Comparison of ENCODE assay signal across 8 cellular contexts in genomic region chr6:30885481-30885998, GRCh38. TPM values are rescaled to one million over a fixed set of nuclear protein-coding genes. Genes with fewer than 3 reads are reported as not detected.
DNase-seq lines count a peak whose midpoint lies in the region; ATAC-seq and TF ChIP-seq lines count a peak whose summit lies in the region.

No MANE protein-coding gene starts in this region.

- H3K27me3 Mint-ChIP-seq in central memory CD8-positive, alpha-beta T cell = no peaks in the 10 kb centered on the region
- no peaks in the 10 kb centered on the region for H3K27me3 Mint-ChIP-seq in type B pancreatic cell

- peak overlapping the region; percentile 60 for H2BK5ac ChIP-seq in mesenchymal stem cell (ENCODE audit: low read depth, low read length, poor library complexity, severe bottlenecking)

- peak overlapping the region; percentile 64 for H3K27ac Mint-ChIP-seq in central memory CD8-positive, alpha-beta T cell (ENCODE audit: low read depth)
- peak overlapping the region; percentile 99 for H3K27ac Mint-ChIP-seq in type B pancreatic cell

- ATAC-seq in central memory CD8-positive, alpha-beta T cell (replicated peaks; ENCODE audit: extremely low read depth, poor library complexity, severe bottlenecking) = no peak
- ATAC-seq in HG02798 (IDR thresholded peaks at IDR 0.05; ENCODE audit: poor library complexity, unreplicated experiment) = no peak

- no peak overlapping the region for H2BK120ac ChIP-seq in mesenchymal stem cell (ENCODE audit: low read depth, low read length)

- H3K36me3 Mint-ChIP-seq in central memory CD8-positive, alpha-beta T cell (ENCODE audit: insufficient read depth) = peaks cover 2% of the 10 kb centered on the region
- H3K36me3 Mint-ChIP-seq in type B pancreatic cell = peaks cover 15% of the 10 kb centered on the region

- H3K9me3 Mint-ChIP-seq in central memory CD8-positive, alpha-beta T cell = no peaks in the 10 kb centered on the region
- no peaks in the 10 kb centered on the region for H3K9me3 Mint-ChIP-seq in type B pancreatic cell

- peak overlapping the region; percentile 70 to 87 for H3K4me3 ChIP-seq in mesenchymal stem cell (ENCODE audit: insufficient read depth in 1 of 2, low read depth in 1 of 2, low read length in 2 of 2)

- whole genome bisulfite sequencing in mesenchymal stem cell = 36% methylated on average over 7 of the region's 7 CpGs

- H3K4me1 ChIP-seq in mesenchymal stem cell (ENCODE audit: control insufficient read depth, insufficient read depth, low read depth, low read length) = peaks cover 67% of the 10 kb centered on the region

- H2BK12ac ChIP-seq in mesenchymal stem cell (ENCODE audit: low read length in 2 of 2) = peak overlapping the region; percentile 69 to 91

- H3K18ac ChIP-seq in mesenchymal stem cell (ENCODE audit: low read depth in 1 of 2, low read length in 2 of 2) = peak overlapping the region in 1 of 2 experiments; percentile 84

- H2BK15ac ChIP-seq in mesenchymal stem cell (ENCODE audit: low read depth, poor library complexity, severe bottlenecking) = no peak overlapping the region

- H3K4me2 ChIP-seq in mesenchymal stem cell (ENCODE audit: low read length, poor library complexity, severe bottlenecking) = peak overlapping the region; percentile 97

- no peaks in the 10 kb centered on the region for H3K27me3 ChIP-seq in mesenchymal stem cell (ENCODE audit: control insufficient read depth in 1 of 2, insufficient read depth in 1 of 2, low read length in 2 of 2)

- H3K9ac ChIP-seq in mesenchymal stem cell (ENCODE audit: low read length) = peak overlapping the region; percentile 69

- DNase-seq in NCI-H1092 treated with DMSO at 0.1 percent for 48 hours (lab: John Stamatoyannopoulos, UW) (peak; percentile 1), NCI-H1092 (lab: John Stamatoyannopoulos, UW) (no peak), NCI-H69 (lab: John Stamatoyannopoulos, UW) (peak; percentile 86), mesenchymal stem cell (peak; percentile 47), type B pancreatic cell (ENCODE audit: extremely low spot score, unreplicated experiment) (no peak), amniotic stem cell (lab: John Stamatoyannopoulos, UW) (no peak)
- DNase-seq in central memory CD8-positive, alpha-beta T cell (ENCODE audit: low spot score in 2 of 2) = no peak

- peak overlapping the region; percentile 32 for H2AFZ ChIP-seq in mesenchymal stem cell (ENCODE audit: low read depth, low read length)

- peaks cover 11% of the 10 kb centered on the region for H3K79me1 ChIP-seq in mesenchymal stem cell (replicated peaks; ENCODE audit: low read length, poor library complexity, severe bottlenecking)

- no peak for TF ChIP-seq CTCF in type B pancreatic cell (conservative IDR thresholded peaks at IDR 0.05)

- H3K36me3 ChIP-seq in mesenchymal stem cell (ENCODE audit: control insufficient read depth in 1 of 2, insufficient read depth in 2 of 2, low read depth in 1 of 2, low read length in 2 of 2) = peaks cover 4 to 20% of the 10 kb centered on the region in 2 experiments

- peak overlapping the region in 1 of 2 experiments; percentile 85 for H3K23ac ChIP-seq in mesenchymal stem cell (ENCODE audit: low read length in 2 of 2)

- H3K4me1 Mint-ChIP-seq in central memory CD8-positive, alpha-beta T cell = peaks cover 31% of the 10 kb centered on the region
- peaks cover 63% of the 10 kb centered on the region for H3K4me1 Mint-ChIP-seq in type B pancreatic cell (ENCODE audit: unreplicated experiment)

- H2AK5ac ChIP-seq in mesenchymal stem cell (ENCODE audit: low read length, severe bottlenecking) = peak overlapping the region; percentile 47

- H4K8ac ChIP-seq in mesenchymal stem cell (ENCODE audit: low read length) = peak overlapping the region; percentile 59

- H4K91ac ChIP-seq in mesenchymal stem cell (ENCODE audit: low read length) = peak overlapping the region; percentile 31

- no peaks in the 10 kb centered on the region for H3K9me3 ChIP-seq in mesenchymal stem cell (ENCODE audit: control insufficient read depth, low read length)

- peak overlapping the region in 1 of 2 experiments; percentile 73 for H3K4ac ChIP-seq in mesenchymal stem cell (ENCODE audit: low read depth in 1 of 2, low read length in 2 of 2)

- H3K14ac ChIP-seq in mesenchymal stem cell (ENCODE audit: low read length in 2 of 2) = peak overlapping the region in 1 of 2 experiments; percentile 92

- peak overlapping the region; percentile 92 for H3K27ac ChIP-seq in mesenchymal stem cell (ENCODE audit: low read length, poor library complexity, severe bottlenecking)

- peak overlapping the region; percentile 79 for H3K4me3 Mint-ChIP-seq in central memory CD8-positive, alpha-beta T cell
- H3K4me3 Mint-ChIP-seq in type B pancreatic cell = peak overlapping the region; percentile 93

RNA-seq across cellular contexts. Expression of gene DDR1, which starts 1.2 kb away (rescaled TPM):
- 20.0 TPM for polyA plus RNA-seq in mesenchymal stem cell (2013, experiment 1 of 2)
- 21.0 TPM for polyA plus RNA-seq in mesenchymal stem cell (2013, experiment 2 of 2)
- total RNA-seq in type B pancreatic cell (ENCODE audit: low replicate concordance) = 197 and 315 TPM in 2 replicates

RNA-seq across cellular contexts. Expression of gene GTF2H4, which starts 22.5 kb away (rescaled TPM):
- 23.5 TPM for polyA plus RNA-seq in mesenchymal stem cell (2013, experiment 1 of 2)
- polyA plus RNA-seq in mesenchymal stem cell (2013, experiment 2 of 2) = 24.5 TPM
- total RNA-seq in type B pancreatic cell (ENCODE audit: low replicate concordance) = 40.8 and 78.7 TPM in 2 replicates

RNA-seq across cellular contexts. Expression of gene VARS2, which starts 28.5 kb away (rescaled TPM):
- polyA plus RNA-seq in mesenchymal stem cell (2013, experiment 1 of 2) = 5.1 TPM
- polyA plus RNA-seq in mesenchymal stem cell (2013, experiment 2 of 2) = 4.7 TPM
- 43.8 and 79.4 TPM in 2 replicates for total RNA-seq in type B pancreatic cell (ENCODE audit: low replicate concordance)

RNA-seq across cellular contexts. Expression of gene SFTA2, which starts 46.4 kb away (rescaled TPM):
- not detected for polyA plus RNA-seq in mesenchymal stem cell (2013, experiment 1 of 2)
- not detected for polyA plus RNA-seq in mesenchymal stem cell (2013, experiment 2 of 2)
- 2.7 and 3.6 TPM in 2 replicates for total RNA-seq in type B pancreatic cell (ENCODE audit: low replicate concordance)

RNA-seq across cellular contexts. Expression of gene MUCL3, which starts 55.2 kb away (rescaled TPM):
- polyA plus RNA-seq in mesenchymal stem cell (2013, experiment 1 of 2) = not detected
- polyA plus RNA-seq in mesenchymal stem cell (2013, experiment 2 of 2) = not detected
- total RNA-seq in type B pancreatic cell (ENCODE audit: low replicate concordance) = 0.31 and 3.5 TPM in 2 replicates

Comparison
In these comparisons a context has a peak if more than half of its experiments do, and no peak if none do; other contexts are left out.
1. DNase-seq: peak in NCI-H1092 treated with DMSO at 0.1 percent for 48 hours (single experiment), NCI-H69 (single experiment) and mesenchymal stem cell (single experiment); none in NCI-H1092 (single experiment), central memory CD8-positive, alpha-beta T cell (0 of 2), type B pancreatic cell (single experiment) and amniotic stem cell (single experiment).